Comparison of ENCODE assay signal across 10 cellular contexts in genomic region chr22:17734197-17734596, GRCh38. TPM values are rescaled to one million over a fixed set of nuclear protein-coding genes. Genes with fewer than 3 reads are reported as not detected.
DNase-seq lines count a peak whose midpoint lies in the region; ATAC-seq, FAIRE-seq and TF ChIP-seq lines count a peak whose summit lies in the region.
"Had no signal": no experiment of that assay in that cellular context is flagged by ENCODE, and none has a peak within 500 bp of the region (broad histone marks: within the 10 kb centered on the region; RNA-seq: fewer than 3 reads in every experiment).

No MANE protein-coding gene starts in this region.

- no peak overlapping the region for H3K4me3 ChIP-seq in HepG2 (replicated peaks in 1 of 3; ENCODE audit: insufficient read depth in 1 of 3, low read depth in 2 of 3, low read length in 3 of 3)

- H3K27me3 ChIP-seq in HepG2 (ENCODE audit: control insufficient read depth in 1 of 2, insufficient read depth in 2 of 2, low read length in 2 of 2): no peaks in the 10 kb centered on the region

- H3K4me1 ChIP-seq in HepG2 (ENCODE audit: insufficient read depth, low read length): peaks cover 27% of the 10 kb centered on the region

- H3K27ac Mint-ChIP-seq in activated naive CD4-positive, alpha-beta T cell treated with anti-CD3 and anti-CD28 coated beads, Interleukin-2, amount 50 U/mL, for 72 hours: peak overlapping the region in 1 of 2 donors; percentile 70
- peak overlapping the region; percentile 2 to 56 for H3K27ac Mint-ChIP-seq in natural killer cell treated with Interleukin-12 subunit alpha and Interleukin-12 subunit beta and Interleukin-15 and Interleukin-18, amount 100 ng/mL, for 72 hours

- DNase-seq in EL: peak; percentile 42
- peak in 1 of 2 donors; percentile 33 for DNase-seq in activated naive CD4-positive, alpha-beta T cell treated with anti-CD3 and anti-CD28 coated beads, Interleukin-2, amount 50 U/mL, for 72 hours (ENCODE audit: low spot score in 2 of 2)
- no peak for DNase-seq in natural killer cell treated with Interleukin-12 subunit alpha and Interleukin-12 subunit beta and Interleukin-15 and Interleukin-18, amount 100 ng/mL, for 72 hours (ENCODE audit: low spot score)
- DNase-seq in HepG2 (ENCODE audit: low spot score): no peak
- no peak for DNase-seq in RPMI8226
- DNase-seq in globus pallidus (ENCODE audit: low spot score): no peak
- no peak for DNase-seq in mucosa of gallbladder (ENCODE audit: low spot score)
- DNase-seq: central memory CD4-positive, alpha-beta T cell; NCI-H524 had no signal

- in situ Hi-C loops in HepG2 (cut with HindIII; ENCODE audit: extremely low pct_ligation_motif_present, low pct_unique_long_range_greater_than_20kb): no loop called here

- no peak overlapping the region for H2AFZ ChIP-seq in HepG2 (ENCODE audit: low read length)

- peak; percentile 93 to 96 for ATAC-seq in activated naive CD4-positive, alpha-beta T cell treated with anti-CD3 and anti-CD28 coated beads, Interleukin-2, amount 50 U/mL, for 72 hours
- ATAC-seq in natural killer cell treated with Interleukin-12 subunit alpha and Interleukin-12 subunit beta and Interleukin-15 and Interleukin-18, amount 100 ng/mL, for 72 hours: peak; percentile 90 to 95
- ATAC-seq in HepG2: no peak

- TF ChIP-seq POLR2A in HepG2 (IDR thresholded peaks at IDR 0.05; ENCODE audit: insufficient read depth in 1 of 2, low read depth in 2 of 2, low read length in 2 of 2): no peak

- H3K9me3 ChIP-seq in KOPT-K1 (ENCODE audit: insufficient read depth, low read length, poor library complexity, severe bottlenecking) (no peaks in the 10 kb centered on the region), HepG2 (ENCODE audit: low read length) (no peaks in the 10 kb centered on the region)

- H3K36me3 ChIP-seq in KOPT-K1 (ENCODE audit: insufficient read depth, low read length): peaks cover 92% of the 10 kb centered on the region
- peaks cover 10 to 39% of the 10 kb centered on the region in 2 experiments; a peak in 4 of 5 replicates for H3K36me3 ChIP-seq in HepG2 (replicated peaks in 1 of 2; ENCODE audit: control insufficient read depth in 1 of 2, insufficient read depth in 2 of 2, low read length in 2 of 2)

- 91% methylated on average over 4 of the region's 4 CpGs for WGBS in HepG2 (ENCODE audit: low lambda C conversion rate)

- peaks cover 5 to 14% of the 10 kb centered on the region in 2 donors for H3K36me3 Mint-ChIP-seq in activated naive CD4-positive, alpha-beta T cell treated with anti-CD3 and anti-CD28 coated beads, Interleukin-2, amount 50 U/mL, for 72 hours
- peaks cover 13% of the 10 kb centered on the region for H3K36me3 Mint-ChIP-seq in natural killer cell treated with Interleukin-12 subunit alpha and Interleukin-12 subunit beta and Interleukin-15 and Interleukin-18, amount 100 ng/mL, for 72 hours

- peak overlapping the region; percentile 51 for H3K4me3 Mint-ChIP-seq in natural killer cell treated with Interleukin-12 subunit alpha and Interleukin-12 subunit beta and Interleukin-15 and Interleukin-18, amount 100 ng/mL, for 72 hours

- H3K9me3 Mint-ChIP-seq in activated naive CD4-positive, alpha-beta T cell treated with anti-CD3 and anti-CD28 coated beads, Interleukin-2, amount 50 U/mL, for 72 hours: no peaks in the 10 kb centered on the region
- H3K9me3 Mint-ChIP-seq in natural killer cell treated with Interleukin-12 subunit alpha and Interleukin-12 subunit beta and Interleukin-15 and Interleukin-18, amount 100 ng/mL, for 72 hours: no peaks in the 10 kb centered on the region

- H4K20me1 ChIP-seq in HepG2 (ENCODE audit: insufficient read depth, low read length): no peaks in the 10 kb centered on the region

- peaks cover 18 to 20% of the 10 kb centered on the region in 2 donors for H3K4me1 Mint-ChIP-seq in natural killer cell treated with Interleukin-12 subunit alpha and Interleukin-12 subunit beta and Interleukin-15 and Interleukin-18, amount 100 ng/mL, for 72 hours (ENCODE audit: low read depth in 2 of 2)

- CTCF ChIA-PET in HepG2 (lab: Yijun Ruan, JAX; ENCODE audit: low intra/inter-chr PET ratio, low total read pairs): no interaction called here

- BruUV-seq in HepG2 (replicated peaks; lab: Mats Ljungman, UMichigan): no TSS peak

- peak overlapping the region; percentile 31 for H3K27ac ChIP-seq in KOPT-K1 (ENCODE audit: low read depth, low read length, poor library complexity, severe bottlenecking)
- H3K27ac ChIP-seq in HepG2 (ENCODE audit: extremely low read length, insufficient read depth, low read length): no peak overlapping the region

- H3K79me2 ChIP-seq in HepG2 (ENCODE audit: insufficient read depth, low read length): no peaks in the 10 kb centered on the region

- TF ChIP-seq EP300 in HepG2 (IDR thresholded peaks at IDR 0.05; ENCODE audit: low read depth in 2 of 2, low read length in 2 of 2) (no peak), HepG2 (CRISPR knock-in tag; IDR thresholded peaks at IDR 0.05; ENCODE audit: borderline replicate concordance) (no peak)

- H3K9ac ChIP-seq in HepG2 (ENCODE audit: insufficient read depth, low read depth, low read length): no peak overlapping the region

- FAIRE-seq in HepG2 (lab: Jason Lieb, UNC): no peak

- TF ChIP-seq RAD21 in HepG2 (CRISPR knock-in tag; IDR thresholded peaks at IDR 0.05): no peak

- TF ChIP-seq CTCF in HepG2 (CRISPR knock-in tag; IDR thresholded peaks at IDR 0.05): no peak

- no peaks in the 10 kb centered on the region for H3K27me3 Mint-ChIP-seq in natural killer cell treated with Interleukin-12 subunit alpha and Interleukin-12 subunit beta and Interleukin-15 and Interleukin-18, amount 100 ng/mL, for 72 hours

- H3K4me2 ChIP-seq in HepG2 (ENCODE audit: low read depth, low read length): no peak overlapping the region

- intact Hi-C loops in HepG2 (cut with micrococcal nuclease; ENCODE audit: unreplicated experiment): no loop called here

- POLR2A ChIA-PET in HepG2 (lab: Yijun Ruan, JAX): no interaction called here

TF ChIP-seq in HepG2, 621 proteins besides CTCF, POLR2A, EP300 and RAD21:
- TF ChIP-seq ZNF382 (CRISPR knock-in tag; IDR thresholded peaks at IDR 0.05; ENCODE audit: borderline replicate concordance) (no peak), SALL1 (CRISPR knock-in tag; IDR thresholded peaks at IDR 0.05) (no peak), MATR3 (CRISPR knock-in tag; IDR thresholded peaks at IDR 0.05) (no peak), DPF2 (CRISPR knock-in tag; IDR thresholded peaks at IDR 0.05; ENCODE audit: borderline replicate concordance, low read depth) (no peak)

RNA-seq across cellular contexts. Expression of gene BID, which starts 40.1 kb away (rescaled TPM):
- 10 to 100 TPM in 1 of 2 donors, 1 to 10 TPM in 1; 9.8 to 19.0 TPM for total RNA-seq in activated naive CD4-positive, alpha-beta T cell treated with anti-CD3 and anti-CD28 coated beads, Interleukin-2, amount 50 U/mL, for 72 hours
- 10 to 100 TPM; 32.0 to 59.3 TPM for total RNA-seq in natural killer cell treated with Interleukin-12 subunit alpha and Interleukin-12 subunit beta and Interleukin-15 and Interleukin-18, amount 100 ng/mL, for 72 hours
- total RNA-seq in HepG2 (2016; rRNA removed; fragmentation: Illumina TruSeq; extraction: Trizol): 47.6 and 51.7 TPM in 2 replicates
- total RNA-seq in HepG2 (2016; cell fraction: cytosol; rRNA removed; fragmentation: Illumina TruSeq; extraction: Trizol; ENCODE audit: low read depth): 16.5 and 25.0 TPM in 2 replicates
- total RNA-seq in HepG2 (2016; cell fraction: insoluble cytoplasmic fraction; rRNA removed; fragmentation: Illumina TruSeq; extraction: Trizol): 48.2 and 51.2 TPM in 2 replicates
- total RNA-seq in HepG2 (2016; cell fraction: membrane; rRNA removed; fragmentation: Illumina TruSeq; extraction: Trizol): 24.9 and 33.2 TPM in 2 replicates
- total RNA-seq in HepG2 (2016; cell fraction: nucleus; rRNA removed; fragmentation: Illumina TruSeq; extraction: Trizol): 27.0 and 29.0 TPM in 2 replicates
- 35.3 and 44.7 TPM in 2 replicates for polyA plus RNA-seq in HepG2 (2011; rRNA removed)
- polyA plus RNA-seq in HepG2 (2011; cell fraction: cytosol; rRNA removed): 51.3 and 78.1 TPM in 2 replicates
- 37.6 and 38.4 TPM in 2 replicates for polyA plus RNA-seq in HepG2 (2011; cell fraction: nucleus; rRNA removed)
- polyA plus RNA-seq in HepG2 (2012): 16.2 and 31.9 TPM in 2 replicates
- 22.8 and 28.7 TPM in 2 replicates for polyA plus RNA-seq in HepG2 (2016; cell fraction: cytosol; fragmentation: Illumina TruSeq; extraction: Trizol; ENCODE audit: low read depth)
- 39.0 and 42.7 TPM in 2 replicates for polyA plus RNA-seq in HepG2 (2016; cell fraction: insoluble cytoplasmic fraction; fragmentation: Illumina TruSeq; extraction: Trizol; ENCODE audit: low read depth)
- 26.7 and 27.3 TPM in 2 replicates for polyA plus RNA-seq in HepG2 (2016; cell fraction: membrane; fragmentation: Illumina TruSeq; extraction: Trizol; ENCODE audit: low read depth)
- 47.0 TPM in 2 replicates for polyA plus RNA-seq in HepG2 (2016; cell fraction: nucleus; fragmentation: Illumina TruSeq; extraction: Trizol; ENCODE audit: insufficient read depth, low read depth)
- 35.1 and 45.0 TPM in 2 replicates for polyA minus RNA-seq in HepG2 (2011; rRNA and poly(A)+ RNA removed; ENCODE audit: low replicate concordance)
- 15.2 and 16.8 TPM in 2 replicates for polyA minus RNA-seq in HepG2 (2011; cell fraction: cytosol; rRNA and poly(A)+ RNA removed)
- polyA minus RNA-seq in HepG2 (2011; cell fraction: nucleus; rRNA and poly(A)+ RNA removed): 4.4 and 8.2 TPM in 2 replicates
- total RNA-seq in mucosa of gallbladder: 27.1 TPM
